ENCODE assay signal across 8 cellular contexts in genomic region chr4:83535945-83536648, GRCh38. TPM values are rescaled to one million over a fixed set of nuclear protein-coding genes. Genes with fewer than 3 reads are reported as not detected.
A peak's percentile ranks its signal among the peaks of the same experiment; 100 is the strongest.
DNase-seq lines count a peak whose midpoint lies in the region; ATAC-seq and TF ChIP-seq lines count a peak whose summit lies in the region.

GPAT3 (plus strand) TSS chr4:83536108; CDS start chr4:83536623, 515 bp downstream.

- H3K9me3 Mint-ChIP-seq in CD4-positive, CD25-positive, alpha-beta regulatory T cell: no peaks in the 10 kb centered on the region
- H3K9me3 Mint-ChIP-seq in activated naive CD4-positive, alpha-beta T cell treated with anti-CD3 and anti-CD28 coated beads for 36 hours: no peaks in the 10 kb centered on the region

- no peaks in the 10 kb centered on the region for H3K36me3 Mint-ChIP-seq in CD4-positive, CD25-positive, alpha-beta regulatory T cell
- no peaks in the 10 kb centered on the region for H3K36me3 Mint-ChIP-seq in activated naive CD4-positive, alpha-beta T cell treated with anti-CD3 and anti-CD28 coated beads for 36 hours (ENCODE audit: low read depth)

- no peaks in the 10 kb centered on the region for H3K36me3 ChIP-seq in CD4-positive, CD25-positive, alpha-beta regulatory T cell (ENCODE audit: control insufficient read depth, insufficient read depth, low read length)
- H3K36me3 ChIP-seq in SK-N-MC (ENCODE audit: insufficient read depth, low read length) (no peaks in the 10 kb centered on the region), osteoblast (ENCODE audit: insufficient read depth, low read length) (no peaks in the 10 kb centered on the region), thyroid gland (no peaks in the 10 kb centered on the region)

- peak; percentile 78 to 98 for TF ChIP-seq POLR2A in thyroid gland (IDR thresholded peaks at IDR 0.05)

- TF ChIP-seq CTCF in foreskin keratinocyte (conservative IDR thresholded peaks at IDR 0.05) (no peak), osteoblast (IDR thresholded peaks at IDR 0.05; ENCODE audit: extremely low read depth, low read depth, low read length) (no peak), thyroid gland (IDR thresholded peaks at IDR 0.05) (no peak)

- H3K4me2 ChIP-seq in osteoblast (ENCODE audit: insufficient read depth, low read length): peak within 1 kb of the TSS; percentile 95

- H3K4me1 Mint-ChIP-seq in CD4-positive, CD25-positive, alpha-beta regulatory T cell: peaks cover 11 to 32% (median 20%) of the 10 kb centered on the region in 4 donors
- peaks cover 14% of the 10 kb centered on the region for H3K4me1 Mint-ChIP-seq in activated naive CD4-positive, alpha-beta T cell treated with anti-CD3 and anti-CD28 coated beads for 36 hours (ENCODE audit: low read depth)

- H2AFZ ChIP-seq in osteoblast (ENCODE audit: low read length): peak within 1 kb of the TSS; percentile 95

- peak within 1 kb of the TSS; percentile 77 to 95 (median 87) for H3K27ac Mint-ChIP-seq in CD4-positive, CD25-positive, alpha-beta regulatory T cell
- peak within 1 kb of the TSS; percentile 15 for H3K27ac Mint-ChIP-seq in activated naive CD4-positive, alpha-beta T cell treated with anti-CD3 and anti-CD28 coated beads for 36 hours

- intact Hi-C loops in activated naive CD4-positive, alpha-beta T cell treated with anti-CD3 and anti-CD28 coated beads for 36 hours (cut with micrococcal nuclease): loop anchor here (1.0 to 5.0 kb wide), 8 partner anchors 12 to 634 kb away; partner anchors contain the start of genes ABRAXAS1, COQ2, HELQ and THAP9
- intact Hi-C loops in thyroid gland (cut with DNase I): no loop called here

- peak within 1 kb of the TSS; percentile 69 for H3K9ac ChIP-seq in SK-N-MC (ENCODE audit: insufficient read length)

- peak within 1 kb of the TSS; percentile 47 for H3K27ac ChIP-seq in CD4-positive, CD25-positive, alpha-beta regulatory T cell (ENCODE audit: insufficient read depth, low read length, poor library complexity, severe bottlenecking)
- no peak within 1 kb of the TSS for H3K27ac ChIP-seq in SK-N-MC
- H3K27ac ChIP-seq in foreskin keratinocyte: no peak within 1 kb of the TSS
- H3K27ac ChIP-seq in osteoblast (ENCODE audit: low read depth, low read length): no peak within 1 kb of the TSS
- H3K27ac ChIP-seq in thyroid gland: peak within 1 kb of the TSS; percentile 87 to 98 (median 97)

- H3K9me3 ChIP-seq in CD4-positive, CD25-positive, alpha-beta regulatory T cell (ENCODE audit: control insufficient read depth in 2 of 2, low read length in 2 of 2): no peaks in the 10 kb centered on the region
- H3K9me3 ChIP-seq in SK-N-MC (ENCODE audit: low read depth, low read length): no peaks in the 10 kb centered on the region
- H3K9me3 ChIP-seq in osteoblast (ENCODE audit: low read depth, low read length): no peaks in the 10 kb centered on the region
- no peaks in the 10 kb centered on the region for H3K9me3 ChIP-seq in thyroid gland

- peaks cover 18% of the 10 kb centered on the region for H3K4me1 ChIP-seq in CD4-positive, CD25-positive, alpha-beta regulatory T cell (ENCODE audit: control insufficient read depth, insufficient read depth, low read length, poor library complexity, severe bottlenecking)
- H3K4me1 ChIP-seq in foreskin keratinocyte: no peaks in the 10 kb centered on the region
- H3K4me1 ChIP-seq in osteoblast (ENCODE audit: insufficient read depth, low read length): peaks cover 9% of the 10 kb centered on the region
- peaks cover 7 to 22% of the 10 kb centered on the region in 2 donors for H3K4me1 ChIP-seq in thyroid gland

- peak; percentile 50 to 64 (median 61) for DNase-seq in CD4-positive, CD25-positive, alpha-beta regulatory T cell
- no peak for DNase-seq in SK-N-MC (ENCODE audit: low read depth, low spot score)
- peak; percentile 83 for DNase-seq in activated naive CD4-positive, alpha-beta T cell treated with anti-CD3 and anti-CD28 coated beads for 36 hours
- DNase-seq in foreskin keratinocyte: peak in 1 of 2 donors; percentile 55
- DNase-seq in osteoblast (ENCODE audit: insufficient read length, low spot score, missing footprints): no peak
- DNase-seq in thyroid gland: peak; percentile 93 to 95

- 1% methylated on average over 25 to 26 of the region's 64 CpGs for WGBS in thyroid gland, 2 donors

- CTCF ChIA-PET in activated naive CD4-positive, alpha-beta T cell treated with anti-CD3 and anti-CD28 coated beads for 36 hours (lab: Charles Lee): interaction anchor here (0.6 to 1.5 kb wide), 4 partner anchors 24 to 108 kb away, joined by 3 to 4 read pairs (median 3); no protein-coding TSS in a partner anchor

- no peaks in the 10 kb centered on the region for H4K20me1 ChIP-seq in osteoblast (ENCODE audit: insufficient read depth, low read length)

- peak within 1 kb of the TSS; percentile 78 for H3K4me3 ChIP-seq in CD4-positive, CD25-positive, alpha-beta regulatory T cell (ENCODE audit: low read depth, low read length)
- H3K4me3 ChIP-seq in SK-N-MC (peak within 1 kb of the TSS; percentile 85), osteoblast (ENCODE audit: insufficient read depth, low read length) (peak within 1 kb of the TSS; percentile 78), thyroid gland (replicated peaks in 1 of 3) (peak within 1 kb of the TSS; percentile 72 to 87 (median 74))

- no peaks in the 10 kb centered on the region for H3K79me2 ChIP-seq in osteoblast (ENCODE audit: insufficient read depth, low read length)

- peaks cover 9% of the 10 kb centered on the region for H3K27me3 ChIP-seq in CD4-positive, CD25-positive, alpha-beta regulatory T cell (ENCODE audit: control insufficient read depth, insufficient read depth, low read length)
- H3K27me3 ChIP-seq in foreskin keratinocyte (peaks cover 50% of the 10 kb centered on the region), osteoblast (ENCODE audit: insufficient read depth, low read length) (peaks cover 31% of the 10 kb centered on the region), thyroid gland (no peaks in the 10 kb centered on the region)

- ATAC-seq in CD4-positive, CD25-positive, alpha-beta regulatory T cell (ENCODE audit: low read depth in 2 of 2): peak; percentile 71 to 77
- ATAC-seq in GM19395 (IDR thresholded peaks at IDR 0.05; ENCODE audit: unreplicated experiment): peak; percentile 66
- peak; percentile 62 for ATAC-seq in HG03469 (IDR thresholded peaks at IDR 0.05; ENCODE audit: unreplicated experiment)
- peak; percentile 86 for ATAC-seq in foreskin keratinocyte

- peak within 1 kb of the TSS; percentile 90 to 98 (median 94) for H3K4me3 Mint-ChIP-seq in CD4-positive, CD25-positive, alpha-beta regulatory T cell
- peak within 1 kb of the TSS; percentile 73 for H3K4me3 Mint-ChIP-seq in activated naive CD4-positive, alpha-beta T cell treated with anti-CD3 and anti-CD28 coated beads for 36 hours

- H3K27me3 Mint-ChIP-seq in CD4-positive, CD25-positive, alpha-beta regulatory T cell: peaks cover 50% of the 10 kb centered on the region
- peaks cover 2% of the 10 kb centered on the region for H3K27me3 Mint-ChIP-seq in activated naive CD4-positive, alpha-beta T cell treated with anti-CD3 and anti-CD28 coated beads for 36 hours (ENCODE audit: low read depth)

RNA-seq across cellular contexts. Expression of gene GPAT3, which starts in this region (rescaled TPM):
- total RNA-seq in CD4-positive, CD25-positive, alpha-beta regulatory T cell: 2.4 TPM
- polyA plus RNA-seq in CD4-positive, CD25-positive, alpha-beta regulatory T cell: 1 to 10 TPM; 2.5 to 6.7 (median 3.7) TPM
- 1 to 10 TPM; 2.0 to 3.1 TPM for total RNA-seq in activated naive CD4-positive, alpha-beta T cell treated with anti-CD3 and anti-CD28 coated beads for 36 hours
- total RNA-seq in foreskin keratinocyte (0.85 and 1.3 TPM in 2 replicates), osteoblast (0.36 and 0.59 TPM in 2 replicates), thyroid gland (10 to 100 TPM; 38.3 to 73.5 (median 62.9) TPM)
- polyA plus RNA-seq in foreskin keratinocyte: 0.29 and 0.79 TPM in 2 replicates

Comparison
In these comparisons a context has a peak if more than half of its experiments do, and no peak if none do; other contexts are left out.
1. RNA of gene GPAT3 (total RNA-seq): 38.3 to 73.5 TPM in thyroid gland; 2.0 to 3.1 TPM in activated naive CD4-positive, alpha-beta T cell treated with anti-CD3 and anti-CD28 coated beads for 36 hours, 2.4 TPM in CD4-positive, CD25-positive, alpha-beta regulatory T cell (single experiment), 0.85 to 1.3 TPM in foreskin keratinocyte and 0.36 to 0.59 TPM in osteoblast; every median in the first group is over 4 times any median in the second.
2. DNase-seq: peak in CD4-positive, CD25-positive, alpha-beta regulatory T cell (3 of 3), activated naive CD4-positive, alpha-beta T cell treated with anti-CD3 and anti-CD28 coated beads for 36 hours (single experiment) and thyroid gland (2 of 2); none in SK-N-MC (single experiment) and osteoblast (single experiment).
3. H3K27ac ChIP-seq: peak in CD4-positive, CD25-positive, alpha-beta regulatory T cell (single experiment) and thyroid gland (3 of 3); none in SK-N-MC (single experiment), foreskin keratinocyte (single experiment) and osteoblast (single experiment).
4. Peak in every context shown above with its lines, with median percentiles within 50 percentile points of each other: ATAC-seq and H3K4me3 ChIP-seq.